ENCODE assay signal across 33 cellular contexts in genomic region chr15:29343229-29343628, GRCh38.
"Had no signal": no experiment of that assay in that cellular context is flagged by ENCODE, and none has a peak within 500 bp of the region (broad histone marks: within the 10 kb centered on the region; RNA-seq: fewer than 3 reads in every experiment).

No MANE protein-coding gene starts in this region.

- H3K36me3 Mint-ChIP-seq: activated naive CD4-positive, alpha-beta T cell treated with anti-CD3 and anti-CD28 coated beads, Interleukin-2, amount 10 ng/mL, durations not matched to agents 7 days and 5 days; activated naive CD8-positive, alpha-beta T cell had no signal

- H3K4me1 ChIP-seq: esophagus squamous epithelium had no signal

- ATAC-seq: activated T-cell treated with anti-CD3 and anti-CD28 coated beads, Interleukin-2, amount 50 U/mL, for 72 hours; gastroesophageal sphincter; T-helper 17 cell had no signal

- H3K27ac Mint-ChIP-seq: activated CD4-positive, alpha-beta memory T cell treated with anti-CD3 and anti-CD28 coated beads, Interleukin-2, amount 10 ng/mL, durations not matched to agents 7 days and 5 days; activated CD4-positive, alpha-beta T cell treated with anti-CD3 and anti-CD28 coated beads, Interleukin-2, amount 10 ng/mL, durations not matched to agents 7 days and 5 days; activated naive CD4-positive, alpha-beta T cell treated with anti-CD3 and anti-CD28 coated beads, Interleukin-2, amount 10 ng/mL, durations not matched to agents 7 days and 5 days; activated naive CD8-positive, alpha-beta T cell; activated T-cell treated with anti-CD3 and anti-CD28 coated beads, Interleukin-2, amount 50 U/mL, for 24 hours; activated T-cell treated with anti-CD3 and anti-CD28 coated beads, Interleukin-2, amount 50 U/mL, for 72 hours; dendritic cell treated with granulocyte-macrophage colony-stimulating factor and Interleukin-4, amounts not matched to agents 40 ng/mL and 50 ng/mL, for 4 days; T-helper 17 cell; T-helper 2 cell treated with Interferon-gamma antibody and Interleukin-4, amounts not matched to agents 5 μg/mL and 100 μg/mL, for 36 hours had no signal

- H3K27me3 ChIP-seq: brain microvascular endothelial cell, dorsolateral prefrontal cortex, esophagus squamous epithelium, gastroesophageal sphincter had no signal

- H3K4me1 Mint-ChIP-seq: activated CD4-positive, alpha-beta memory T cell treated with anti-CD3 and anti-CD28 coated beads, Interleukin-2, amount 10 ng/mL, durations not matched to agents 7 days and 5 days; activated CD4-positive, alpha-beta T cell treated with anti-CD3 and anti-CD28 coated beads, Interleukin-2, amount 10 ng/mL, durations not matched to agents 7 days and 5 days; activated naive CD4-positive, alpha-beta T cell treated with anti-CD3 and anti-CD28 coated beads, Interleukin-2, amount 10 ng/mL, durations not matched to agents 7 days and 5 days; central memory CD8-positive, alpha-beta T cell; T-helper 17 cell had no signal

- DNase-seq: activated CD4-positive, alpha-beta memory T cell treated with anti-CD3 and anti-CD28 coated beads, Interleukin-2, amount 10 ng/mL, durations not matched to agents 7 days and 5 days; activated CD4-positive, alpha-beta T cell treated with anti-CD3 and anti-CD28 coated beads for 1 hour; activated CD4-positive, alpha-beta T cell treated with anti-CD3 and anti-CD28 coated beads for 4 hours; activated CD4-positive, alpha-beta T cell treated with anti-CD3 and anti-CD28 coated beads, Interleukin-2, amount 10 ng/mL, durations not matched to agents 7 days and 5 days; activated CD4-positive, alpha-beta T cell treated with anti-CD3 and anti-CD28 coated beads, Interleukin-2, amount 50 U/mL, for 4 hours; activated CD4-positive, CD25-positive, alpha-beta regulatory T cell; activated CD8-positive, alpha-beta memory T cell treated with anti-CD3 and anti-CD28 coated beads, Interleukin-2, amount 50 U/mL, for 48 hours; activated effector memory CD4-positive, alpha-beta T cell treated with Interleukin-2 at 50 U/mL for 16 hours; activated naive CD4-positive, alpha-beta T cell treated with anti-CD3 and anti-CD28 coated beads, Interleukin-2, amount 10 ng/mL, durations not matched to agents 7 days and 5 days; activated T-cell treated with anti-CD3 and anti-CD28 coated beads for 4 hours; activated T-cell treated with anti-CD3 and anti-CD28 coated beads, Interleukin-2, amount 50 U/mL, for 24 hours; activated T-cell treated with anti-CD3 and anti-CD28 coated beads, Interleukin-2, amount 50 U/mL, for 72 hours; amniotic stem cell; anterior cingulate cortex; brain microvascular endothelial cell; dorsolateral prefrontal cortex; effector memory CD4-positive, alpha-beta T cell; erythroblast; esophagus squamous epithelium; foreskin melanocyte; hippocampal formation; T-helper 1 cell; T-helper 17 cell; T1000; WERI-Rb-1 had no signal

- H3K36me3 ChIP-seq: brain microvascular endothelial cell, esophagus squamous epithelium, gastroesophageal sphincter, WERI-Rb-1 had no signal

- H3K9me3 ChIP-seq: esophagus squamous epithelium, gastroesophageal sphincter had no signal

- H3K27ac ChIP-seq: brain microvascular endothelial cell, coronary artery, dorsolateral prefrontal cortex, esophagus squamous epithelium, gastroesophageal sphincter, WERI-Rb-1 had no signal

- H3K9me3 Mint-ChIP-seq: activated CD4-positive, alpha-beta memory T cell treated with anti-CD3 and anti-CD28 coated beads, Interleukin-2, amount 10 ng/mL, durations not matched to agents 7 days and 5 days; activated CD4-positive, alpha-beta T cell treated with anti-CD3 and anti-CD28 coated beads, Interleukin-2, amount 10 ng/mL, durations not matched to agents 7 days and 5 days; activated naive CD4-positive, alpha-beta T cell treated with anti-CD3 and anti-CD28 coated beads, Interleukin-2, amount 10 ng/mL, durations not matched to agents 7 days and 5 days; activated T-cell treated with anti-CD3 and anti-CD28 coated beads, Interleukin-2, amount 50 U/mL, for 24 hours; activated T-cell treated with anti-CD3 and anti-CD28 coated beads, Interleukin-2, amount 50 U/mL, for 72 hours; central memory CD8-positive, alpha-beta T cell; dendritic cell treated with granulocyte-macrophage colony-stimulating factor and Interleukin-4, amounts not matched to agents 40 ng/mL and 50 ng/mL, for 4 days; T-helper 2 cell treated with Interferon-gamma antibody and Interleukin-4, amounts not matched to agents 5 μg/mL and 100 μg/mL, for 36 hours had no signal

- H3K27me3 Mint-ChIP-seq: activated CD4-positive, alpha-beta memory T cell treated with anti-CD3 and anti-CD28 coated beads, Interleukin-2, amount 10 ng/mL, durations not matched to agents 7 days and 5 days; activated T-cell treated with anti-CD3 and anti-CD28 coated beads, Interleukin-2, amount 50 U/mL, for 24 hours; dendritic cell treated with granulocyte-macrophage colony-stimulating factor and Interleukin-4, amounts not matched to agents 40 ng/mL and 50 ng/mL, for 4 days had no signal

- FAIRE-seq: astrocyte, bronchial epithelial cell had no signal

- H3K4me3 ChIP-seq: coronary artery, dorsolateral prefrontal cortex, esophagus squamous epithelium, gastroesophageal sphincter had no signal

- H3K4me3 Mint-ChIP-seq: activated CD4-positive, alpha-beta memory T cell treated with anti-CD3 and anti-CD28 coated beads, Interleukin-2, amount 10 ng/mL, durations not matched to agents 7 days and 5 days; activated CD4-positive, alpha-beta T cell treated with anti-CD3 and anti-CD28 coated beads, Interleukin-2, amount 10 ng/mL, durations not matched to agents 7 days and 5 days; activated naive CD4-positive, alpha-beta T cell treated with anti-CD3 and anti-CD28 coated beads, Interleukin-2, amount 10 ng/mL, durations not matched to agents 7 days and 5 days; activated naive CD8-positive, alpha-beta T cell; activated T-cell treated with anti-CD3 and anti-CD28 coated beads, Interleukin-2, amount 50 U/mL, for 24 hours; activated T-cell treated with anti-CD3 and anti-CD28 coated beads, Interleukin-2, amount 50 U/mL, for 72 hours; central memory CD8-positive, alpha-beta T cell; dendritic cell treated with granulocyte-macrophage colony-stimulating factor and Interleukin-4, amounts not matched to agents 40 ng/mL and 50 ng/mL, for 4 days; T-helper 17 cell; T-helper 2 cell treated with Interferon-gamma antibody and Interleukin-4, amounts not matched to agents 5 μg/mL and 100 μg/mL, for 36 hours had no signal
